In the genomic region with DNA sequence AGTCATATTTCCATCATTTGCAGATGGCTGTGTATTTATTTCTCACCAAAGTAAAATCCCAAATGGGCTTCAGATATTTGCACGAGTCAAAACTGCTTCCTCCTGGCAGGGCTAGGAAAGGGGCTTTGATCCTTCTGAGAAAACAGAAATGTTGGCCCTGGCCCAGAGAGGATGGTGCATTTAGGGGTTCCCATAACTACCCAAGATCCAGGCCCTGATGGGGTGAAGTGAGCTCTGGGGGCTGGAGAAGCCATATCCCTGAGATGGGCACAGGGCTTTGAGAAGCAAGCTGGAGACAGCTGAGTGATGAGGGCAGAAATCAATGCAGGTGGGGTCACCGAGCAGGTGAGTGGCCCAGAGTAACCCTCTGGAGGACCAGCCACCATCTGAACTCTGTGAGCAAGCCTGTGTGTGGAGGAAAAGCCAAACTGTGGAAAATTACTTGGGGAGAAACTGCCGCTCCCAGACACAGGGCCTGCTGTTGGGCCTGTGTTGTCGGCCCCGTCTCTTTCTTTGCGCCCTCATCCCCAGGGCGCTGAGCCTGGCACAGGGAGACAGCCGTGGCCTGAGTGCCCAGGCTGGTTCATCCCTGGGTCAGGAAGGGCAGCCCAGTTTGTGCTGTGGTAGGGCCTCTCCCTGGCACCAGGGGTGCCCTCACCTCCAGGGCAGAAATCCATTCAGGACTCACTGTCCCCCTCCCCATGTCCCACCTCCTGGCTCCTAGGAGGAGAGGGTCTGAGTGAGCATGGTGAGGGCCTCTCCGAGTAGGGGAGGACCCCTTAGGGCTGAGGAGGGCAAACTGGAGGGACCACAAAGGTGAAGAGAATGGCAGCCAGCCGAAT, we compare ENCODE assay signal across 15 cellular contexts.
A peak's percentile ranks its signal among the peaks of the same experiment; 100 is the strongest.
DNase-seq lines count a peak whose midpoint lies in the region; ATAC-seq and TF ChIP-seq lines count a peak whose summit lies in the region.
"Had no signal": no experiment of that assay in that cellular context is flagged by ENCODE, and none has a peak within 500 bp of the region (broad histone marks: within the 10 kb centered on the region; RNA-seq: fewer than 3 reads in every experiment).

No MANE protein-coding gene starts in this region.

- H3K23ac ChIP-seq in neuronal stem cell (ENCODE audit: low read depth, low read length, poor library complexity): no peak overlapping the region

- WGBS in gastroesophageal sphincter (ENCODE audit: low coverage in 1 of 2), 2 donors: 64 to 73% methylated on average over 2 to 3 of the region's 10 CpGs
- no CpG with 5 or more reads among the region's 10 CpGs for WGBS in neuronal stem cell (ENCODE audit: extremely low coverage in 2 of 2, insufficient read length in 2 of 2, insufficient replicate concordance in 1 of 2), 2 donors
- 64 to 68% methylated on average over 10 of the region's 10 CpGs for WGBS in testis, 2 donors

- no peak overlapping the region for H4K91ac ChIP-seq in neuronal stem cell (ENCODE audit: low read depth, low read length, poor library complexity)

- peak overlapping the region; percentile 83 for H2BK15ac ChIP-seq in neuronal stem cell (ENCODE audit: low read length)

- H3K27ac ChIP-seq in Peyer's patch: peak overlapping the region; percentile 56 to 76 (median 65)
- H3K27ac ChIP-seq in gastroesophageal sphincter: peak overlapping the region in 3 of 4 donors; percentile 74 to 82 (median 80)
- H3K27ac ChIP-seq in neuronal stem cell (replicated peaks; ENCODE audit: low read length): peak overlapping the region; percentile 4
- peak overlapping the region; percentile 76 to 89 for H3K27ac ChIP-seq in testis

- H3K18ac ChIP-seq in neuronal stem cell (ENCODE audit: low read length): peak overlapping the region; percentile 92

- H3K79me1 ChIP-seq in neuronal stem cell (ENCODE audit: low read depth, low read length): no peaks in the 10 kb centered on the region

- no peak for TF ChIP-seq EP300 in gastroesophageal sphincter (IDR thresholded peaks at IDR 0.05)

- H3K4ac ChIP-seq in neuronal stem cell (ENCODE audit: low read length): peak overlapping the region; percentile 26

- peak overlapping the region; percentile 85 for H2AFZ ChIP-seq in neuronal stem cell (ENCODE audit: low read length)

- H3K27me3 ChIP-seq in Peyer's patch: no peaks in the 10 kb centered on the region
- no peaks in the 10 kb centered on the region for H3K27me3 ChIP-seq in gastroesophageal sphincter
- no peaks in the 10 kb centered on the region for H3K27me3 ChIP-seq in neuronal stem cell (ENCODE audit: control insufficient read depth in 3 of 3, insufficient read depth in 3 of 3, low read depth in 1 of 3, low read length in 3 of 3)
- no peaks in the 10 kb centered on the region for H3K27me3 ChIP-seq in testis

- no peak overlapping the region for H3K9ac ChIP-seq in neuronal stem cell (ENCODE audit: low read depth, low read length, poor library complexity)

- H2BK12ac ChIP-seq in neuronal stem cell (ENCODE audit: low read length): peak overlapping the region; percentile 97

- H2BK5ac ChIP-seq in neuronal stem cell (ENCODE audit: low read length): peak overlapping the region; percentile 7

- H3K4me1 ChIP-seq in Peyer's patch (peaks cover 0 to 37% (median 7%) of the 10 kb centered on the region in 4 donors), gastroesophageal sphincter (peaks cover 0 to 77% (median 45%) of the 10 kb centered on the region in 3 donors), neuronal stem cell (ENCODE audit: control insufficient read depth in 2 of 2, insufficient read depth in 1 of 2, low read depth in 1 of 2, low read length in 2 of 2) (peaks cover 18 to 27% of the 10 kb centered on the region in 2 donors), testis (peaks cover 59% of the 10 kb centered on the region)

- no peak overlapping the region for H3K4me2 ChIP-seq in neuronal stem cell (ENCODE audit: insufficient read depth, low read length, poor library complexity, severe bottlenecking)

- H2BK120ac ChIP-seq in neuronal stem cell (ENCODE audit: low read depth, low read length): peak overlapping the region; percentile 69

- TF ChIP-seq CTCF in Peyer's patch (IDR thresholded peaks at IDR 0.05) (no peak), gastroesophageal sphincter (IDR thresholded peaks at IDR 0.05) (no peak), testis (IDR thresholded peaks at IDR 0.05) (no peak)

- H3K4me3 ChIP-seq in Peyer's patch (no peak overlapping the region), gastroesophageal sphincter (no peak overlapping the region), neuronal stem cell (ENCODE audit: low read length in 2 of 2) (no peak overlapping the region), testis (no peak overlapping the region)

- no peaks in the 10 kb centered on the region for H3K9me3 ChIP-seq in Peyer's patch
- no peaks in the 10 kb centered on the region for H3K9me3 ChIP-seq in gastroesophageal sphincter
- no peaks in the 10 kb centered on the region for H3K9me3 ChIP-seq in neuronal stem cell (replicated peaks in 1 of 2; ENCODE audit: control insufficient read depth in 2 of 2, insufficient read depth in 1 of 2, low read depth in 1 of 2, low read length in 2 of 2)
- H3K9me3 ChIP-seq in testis: no peaks in the 10 kb centered on the region

- H2AK5ac ChIP-seq in neuronal stem cell (ENCODE audit: low read depth, low read length): peak overlapping the region; percentile 59

- ATAC-seq in gastroesophageal sphincter (no peak), GM18502 (IDR thresholded peaks at IDR 0.05; ENCODE audit: poor library complexity, unreplicated experiment) (no peak), GM18519 (IDR thresholded peaks at IDR 0.05; ENCODE audit: low FRiP score, unreplicated experiment) (no peak)
- ATAC-seq: CD8-positive, alpha-beta T cell; natural killer cell had no signal

- DNase-seq in Peyer's patch (no peak), neuronal stem cell (ENCODE audit: low spot score) (no peak), testis (no peak), NOMO-1 treated with DMSO at 0.1 percent for 48 hours (lab: John Stamatoyannopoulos, UW; ENCODE audit: unreplicated experiment) (no peak), H4 (ENCODE audit: low spot score) (no peak)
- DNase-seq: activated naive CD4-positive, alpha-beta T cell treated with anti-CD3 and anti-CD28 coated beads, Interleukin-2, amount 10 ng/mL, durations not matched to agents 7 days and 5 days; CD8-positive, alpha-beta T cell; natural killer cell; NCI-H1436; NCI-H69; SHP77 treated with DMSO at 0.1 percent for 48 hours; stimulated activated CD8-positive, alpha-beta memory T cell treated with anti-CD3 and anti-CD28 coated beads, Interleukin-4, amount 100 ng/mL, for 48 hours had no signal

- no peak for TF ChIP-seq POLR2A in Peyer's patch (IDR thresholded peaks at IDR 0.05)
- no peak for TF ChIP-seq POLR2A in gastroesophageal sphincter (IDR thresholded peaks at IDR 0.05)
- TF ChIP-seq POLR2A in testis (IDR thresholded peaks at IDR 0.05): no peak

- H4K8ac ChIP-seq in neuronal stem cell (ENCODE audit: low read depth, low read length): no peak overlapping the region

- H3K36me3 ChIP-seq in Peyer's patch: no peaks in the 10 kb centered on the region
- H3K36me3 ChIP-seq in gastroesophageal sphincter: no peaks in the 10 kb centered on the region
- H3K36me3 ChIP-seq in neuronal stem cell (replicated peaks in 1 of 2; ENCODE audit: control insufficient read depth in 2 of 2, insufficient read depth in 2 of 2, low read length in 2 of 2): no peaks in the 10 kb centered on the region
- H3K36me3 ChIP-seq in testis (ENCODE audit: low read depth, missing control alignments): no peaks in the 10 kb centered on the region

- peak overlapping the region; percentile 42 for H3K14ac ChIP-seq in neuronal stem cell (ENCODE audit: low read length)

- intact Hi-C loops in testis (cut with DNase I; ENCODE audit: low total_unique reads): no loop called here

Comparison
In these comparisons a context has a peak if more than half of its experiments do, and no peak if none do; other contexts are left out.
1. H3K27ac ChIP-seq: peak in every context shown above with its lines; median percentile 82 in testis; 80 in gastroesophageal sphincter; 65 in Peyer's patch; 4 in neuronal stem cell.